2 cellular contexts compared by ENCODE assay signal in the genomic region with DNA sequence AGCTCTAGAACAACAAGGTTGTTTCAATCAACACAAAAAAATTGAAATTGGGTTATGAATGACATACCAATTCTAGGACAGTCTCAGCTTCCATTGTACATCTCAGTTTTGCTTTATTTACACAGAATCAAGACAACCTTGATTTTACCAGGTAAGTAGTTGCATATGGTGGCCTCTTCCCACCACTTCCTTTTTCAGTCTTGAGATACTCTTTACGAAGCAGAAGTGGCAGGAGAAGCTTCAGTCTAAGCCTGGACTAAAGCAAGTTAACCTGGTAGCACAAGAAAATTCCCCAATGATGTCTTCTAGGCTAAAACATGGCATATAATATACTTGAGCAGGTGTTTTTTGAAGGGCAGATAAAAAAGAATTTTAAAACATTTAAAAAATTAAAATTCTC.
A peak's percentile ranks its signal among the peaks of the same experiment; 100 is the strongest.
TF ChIP-seq lines count a peak whose summit lies in the region.

No MANE protein-coding gene starts in this region.

TF ChIP-seq in A549, 52 proteins besides CTCF, POLR2A, EP300 and RAD21:
- TF ChIP-seq JUNB (IDR thresholded peaks at IDR 0.05) (no peak), ZC3H11A (IDR thresholded peaks at IDR 0.05) (no peak), JUN (IDR thresholded peaks at IDR 0.05) (no peak), PHF8 (IDR thresholded peaks at IDR 0.05; ENCODE audit: borderline replicate concordance, low read depth) (no peak), HOXB5 (CRISPR knock-in tag; IDR thresholded peaks at IDR 0.05) (no peak), NFE2L2 (conservative IDR thresholded peaks at IDR 0.05; ENCODE audit: low read length) (no peak), CHD2 (IDR thresholded peaks at IDR 0.05; ENCODE audit: low read length, partially characterized antibody) (no peak), FOXS1 (CRISPR knock-in tag; IDR thresholded peaks at IDR 0.05) (no peak), ZNF302 (CRISPR knock-in tag; IDR thresholded peaks at IDR 0.05) (no peak), HDAC2 (IDR thresholded peaks at IDR 0.05) (no peak), SREBF2 (IDR thresholded peaks at IDR 0.05) (no peak), SMC3 (IDR thresholded peaks at IDR 0.05) (no peak), RARB (CRISPR knock-in tag; IDR thresholded peaks at IDR 0.05) (no peak), BCL3 (IDR thresholded peaks at IDR 0.05) (no peak), RNF2 (IDR thresholded peaks at IDR 0.05; ENCODE audit: borderline replicate concordance, low read depth) (no peak), MAZ (IDR thresholded peaks at IDR 0.05; ENCODE audit: borderline replicate concordance, low read depth, low read length) (no peak), ZSCAN20 (CRISPR knock-in tag; IDR thresholded peaks at IDR 0.05) (no peak)
- TF ChIP-seq, protein P1, sequence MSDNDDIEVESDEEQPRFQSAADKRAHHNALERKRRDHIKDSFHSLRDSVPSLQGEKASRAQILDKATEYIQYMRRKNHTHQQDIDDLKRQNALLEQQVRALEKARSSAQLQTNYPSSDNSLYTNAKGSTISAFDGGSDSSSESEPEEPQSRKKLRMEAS (IDR thresholded peaks at IDR 0.05), result no peak

TF ChIP-seq in GM12878, 131 proteins besides CTCF, POLR2A, EP300 and RAD21:
- no peak for TF ChIP-seq CREM (IDR thresholded peaks at IDR 0.05; ENCODE audit: low read depth)
- TF ChIP-seq, protein P2, sequence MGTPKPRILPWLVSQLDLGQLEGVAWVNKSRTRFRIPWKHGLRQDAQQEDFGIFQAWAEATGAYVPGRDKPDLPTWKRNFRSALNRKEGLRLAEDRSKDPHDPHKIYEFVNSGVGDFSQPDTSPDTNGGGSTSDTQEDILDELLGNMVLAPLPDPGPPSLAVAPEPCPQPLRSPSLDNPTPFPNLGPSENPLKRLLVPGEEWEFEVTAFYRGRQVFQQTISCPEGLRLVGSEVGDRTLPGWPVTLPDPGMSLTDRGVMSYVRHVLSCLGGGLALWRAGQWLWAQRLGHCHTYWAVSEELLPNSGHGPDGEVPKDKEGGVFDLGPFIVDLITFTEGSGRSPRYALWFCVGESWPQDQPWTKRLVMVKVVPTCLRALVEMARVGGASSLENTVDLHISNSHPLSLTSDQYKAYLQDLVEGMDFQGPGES (IDR thresholded peaks at IDR 0.05), result no peak
- TF ChIP-seq FOXK2 (IDR thresholded peaks at IDR 0.05), result no peak
- TF ChIP-seq, protein P3, sequence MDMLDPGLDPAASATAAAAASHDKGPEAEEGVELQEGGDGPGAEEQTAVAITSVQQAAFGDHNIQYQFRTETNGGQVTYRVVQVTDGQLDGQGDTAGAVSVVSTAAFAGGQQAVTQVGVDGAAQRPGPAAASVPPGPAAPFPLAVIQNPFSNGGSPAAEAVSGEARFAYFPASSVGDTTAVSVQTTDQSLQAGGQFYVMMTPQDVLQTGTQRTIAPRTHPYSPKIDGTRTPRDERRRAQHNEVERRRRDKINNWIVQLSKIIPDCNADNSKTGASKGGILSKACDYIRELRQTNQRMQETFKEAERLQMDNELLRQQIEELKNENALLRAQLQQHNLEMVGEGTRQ (IDR thresholded peaks at IDR 0.05; ENCODE audit: borderline replicate concordance, low read depth, low read length), result no peak
- TF ChIP-seq TARDBP (IDR thresholded peaks at IDR 0.05; ENCODE audit: borderline replicate concordance), result no peak
- TF ChIP-seq SPI1 (IDR thresholded peaks at IDR 0.05; ENCODE audit: borderline replicate concordance, insufficient read depth, low read depth, low read length), result peak; percentile 18; the same call in 1 of the 2 replicates
